16 cellular contexts compared by ENCODE assay signal in the genomic region with DNA sequence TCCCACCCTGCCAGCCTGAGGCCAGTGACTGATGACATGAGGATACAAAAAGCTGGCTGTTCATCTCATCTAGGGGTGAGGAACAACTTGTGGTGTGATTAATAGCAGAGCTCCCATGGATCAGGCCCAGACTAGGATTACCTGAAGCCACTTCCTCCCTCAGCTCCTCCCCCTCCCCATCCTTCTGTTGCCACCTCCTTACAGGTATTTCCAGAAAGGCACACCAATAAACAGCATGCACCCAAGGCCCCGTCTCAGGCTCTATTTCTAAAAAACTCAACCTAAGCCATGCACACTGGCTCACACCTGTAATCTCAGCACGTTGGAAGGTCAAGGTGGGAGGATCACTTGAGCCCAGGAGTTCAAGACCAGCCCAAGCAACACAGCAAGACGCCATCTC. TPM values are rescaled to one million over a fixed set of nuclear protein-coding genes. Genes with fewer than 3 reads are reported as not detected.
DNase-seq lines count a peak whose midpoint lies in the region; ATAC-seq and TF ChIP-seq lines count a peak whose summit lies in the region.
"Had no signal": no experiment of that assay in that cellular context is flagged by ENCODE, and none has a peak within 500 bp of the region (broad histone marks: within the 10 kb centered on the region; RNA-seq: fewer than 3 reads in every experiment).

No MANE protein-coding gene starts in this region.

- H3K4me3 ChIP-seq in GM23338: no peak overlapping the region
- H3K4me3 ChIP-seq in RWPE2 (ENCODE audit: severe bottlenecking): no peak overlapping the region
- no peak overlapping the region for H3K4me3 ChIP-seq in epithelial cell of esophagus (ENCODE audit: low read length)
- H3K4me3 ChIP-seq in psoas muscle: no peak overlapping the region

- no peak overlapping the region for H3K27ac ChIP-seq in GM23338 (ENCODE audit: low read depth)
- peak overlapping the region; percentile 31 for H3K27ac ChIP-seq in RWPE2 (ENCODE audit: poor library complexity, severe bottlenecking)
- H3K27ac ChIP-seq in psoas muscle: no peak overlapping the region

- no peak for ATAC-seq in GM23338
- ATAC-seq in RWPE2 (ENCODE audit: low read depth): 0 out of 3 replicates have a peak, but pooled peaks have one; percentile 35
- ATAC-seq in psoas muscle: no peak

- H3K4me2 ChIP-seq in GM23338: peak overlapping the region; percentile 9; the same call in 1 of the 2 replicates
- H3K4me2 ChIP-seq: SK-N-SH had no signal

- peaks cover 38% of the 10 kb centered on the region for H3K4me1 Mint-ChIP-seq in GM23338
- H3K4me1 Mint-ChIP-seq: CD8-positive, alpha-beta memory T cell had no signal

- H3F3A ChIP-seq in GM23338 (replicated peaks; ENCODE audit: low read depth): no peaks in the 10 kb centered on the region

- no peak overlapping the region for H2AFZ ChIP-seq in GM23338

- H3K27me3 ChIP-seq in GM23338 (ENCODE audit: insufficient read depth): no peaks in the 10 kb centered on the region
- no peaks in the 10 kb centered on the region for H3K27me3 ChIP-seq in RWPE2 (ENCODE audit: insufficient read depth, poor library complexity, severe bottlenecking)
- no peaks in the 10 kb centered on the region for H3K27me3 ChIP-seq in psoas muscle (ENCODE audit: insufficient read depth in 3 of 3, low read length in 2 of 3)

- no peaks in the 10 kb centered on the region; the same call in 2 of the 3 replicates for H3K9me3 Mint-ChIP-seq in GM23338
- H3K9me3 Mint-ChIP-seq: CD8-positive, alpha-beta memory T cell; H9 had no signal

- WGBS in psoas muscle, 3 donors: 86 to 96% (median 87%) methylated on average over 3 of the region's 3 CpGs

- intact Hi-C loops in psoas muscle (cut with DNase I): no loop called here

- no peak overlapping the region for H3K4me3 Mint-ChIP-seq in GM23338
- H3K4me3 Mint-ChIP-seq: CD8-positive, alpha-beta memory T cell; H9 had no signal

- H3K27me3 Mint-ChIP-seq in GM23338 (ENCODE audit: insufficient read depth, low read depth, poor library complexity): peaks cover 8% of the 10 kb centered on the region

- H3K36me3 ChIP-seq in GM23338 (ENCODE audit: insufficient read depth) (no peaks in the 10 kb centered on the region), RWPE2 (ENCODE audit: low read depth) (no peaks in the 10 kb centered on the region), psoas muscle (ENCODE audit: insufficient read depth in 1 of 2, low read depth in 1 of 2) (no peaks in the 10 kb centered on the region)

- H3K4me1 ChIP-seq in GM23338 (ENCODE audit: insufficient read depth) (peaks cover 38% of the 10 kb centered on the region), RWPE2 (ENCODE audit: insufficient read depth, poor library complexity, severe bottlenecking) (peaks cover 8% of the 10 kb centered on the region), psoas muscle (no peaks in the 10 kb centered on the region)

- no peak overlapping the region for H3K27ac Mint-ChIP-seq in GM23338

- H3K36me3 Mint-ChIP-seq in GM23338 (ENCODE audit: low read depth): no peaks in the 10 kb centered on the region; the same call in 2 of the 3 replicates
- H3K36me3 Mint-ChIP-seq: CD8-positive, alpha-beta memory T cell had no signal

- H4K20me1 ChIP-seq in GM23338 (replicated peaks; ENCODE audit: insufficient read depth): no peaks in the 10 kb centered on the region

- H3K9me2 ChIP-seq in GM23338 (ENCODE audit: insufficient read depth): 0 out of 2 replicates have a peak, but pooled peaks cover 4% of the 10 kb centered on the region
- H3K9me2 ChIP-seq: SK-N-SH had no signal

- H3K9me3 ChIP-seq in RWPE2 (ENCODE audit: severe bottlenecking): no peaks in the 10 kb centered on the region
- no peaks in the 10 kb centered on the region for H3K9me3 ChIP-seq in psoas muscle
- H3K9me3 ChIP-seq: SK-N-SH had no signal

- TF ChIP-seq CTCF in GM23338 (conservative IDR thresholded peaks at IDR 0.05; ENCODE audit: low read depth in 2 of 2) (no peak), RWPE2 (IDR thresholded peaks at IDR 0.05; ENCODE audit: poor library complexity, severe bottlenecking) (no peak), epithelial cell of esophagus (IDR thresholded peaks at IDR 0.05; ENCODE audit: insufficient read depth, low read depth, low read length, missing control alignments) (no peak), psoas muscle (IDR thresholded peaks at IDR 0.05) (no peak)

- DNase-seq in GM23338 (ENCODE audit: low spot score) (no peak), RWPE2 (ENCODE audit: low spot score) (no peak), epithelial cell of esophagus (ENCODE audit: low read depth) (peak; percentile 64), mesenteric fat pad (ENCODE audit: low spot score) (peak; percentile 55), psoas muscle (no peak), NCI-H187 treated with DMSO at 0.1 percent for 48 hours (lab: John Stamatoyannopoulos, UW) (no peak)
- DNase-seq in stimulated activated CD4-positive, alpha-beta T cell treated with anti-CD3 and anti-CD28 coated beads, Interleukin-2, amount 100 ng/mL, for 48 hours: no peak
- DNase-seq: AML-193; C1 segment of cervical spinal cord; Calu3; CD8-positive, alpha-beta memory T cell; DMS153; KG1; NCI-H2081 treated with DMSO at 0.1 percent for 48 hours; SK-N-SH had no signal

- H3K79me2 ChIP-seq in GM23338 (replicated peaks; ENCODE audit: insufficient read depth): no peaks in the 10 kb centered on the region

TF ChIP-seq in GM23338, 12 proteins besides CTCF, POLR2A, EP300 and RAD21 (continues in another document):
- TF ChIP-seq EZH2 (IDR thresholded peaks at IDR 0.05; ENCODE audit: low read depth, unreplicated experiment) (no peak), ZNF114 (CRISPR knock-in tag; IDR thresholded peaks at IDR 0.05) (no peak), EZH2phosphoT487 (IDR thresholded peaks at IDR 0.05; ENCODE audit: unreplicated experiment) (no peak), CREB1 (CRISPR knock-in tag; IDR thresholded peaks at IDR 0.05; ENCODE audit: low read depth) (no peak)
- TF ChIP-seq, protein P1, sequence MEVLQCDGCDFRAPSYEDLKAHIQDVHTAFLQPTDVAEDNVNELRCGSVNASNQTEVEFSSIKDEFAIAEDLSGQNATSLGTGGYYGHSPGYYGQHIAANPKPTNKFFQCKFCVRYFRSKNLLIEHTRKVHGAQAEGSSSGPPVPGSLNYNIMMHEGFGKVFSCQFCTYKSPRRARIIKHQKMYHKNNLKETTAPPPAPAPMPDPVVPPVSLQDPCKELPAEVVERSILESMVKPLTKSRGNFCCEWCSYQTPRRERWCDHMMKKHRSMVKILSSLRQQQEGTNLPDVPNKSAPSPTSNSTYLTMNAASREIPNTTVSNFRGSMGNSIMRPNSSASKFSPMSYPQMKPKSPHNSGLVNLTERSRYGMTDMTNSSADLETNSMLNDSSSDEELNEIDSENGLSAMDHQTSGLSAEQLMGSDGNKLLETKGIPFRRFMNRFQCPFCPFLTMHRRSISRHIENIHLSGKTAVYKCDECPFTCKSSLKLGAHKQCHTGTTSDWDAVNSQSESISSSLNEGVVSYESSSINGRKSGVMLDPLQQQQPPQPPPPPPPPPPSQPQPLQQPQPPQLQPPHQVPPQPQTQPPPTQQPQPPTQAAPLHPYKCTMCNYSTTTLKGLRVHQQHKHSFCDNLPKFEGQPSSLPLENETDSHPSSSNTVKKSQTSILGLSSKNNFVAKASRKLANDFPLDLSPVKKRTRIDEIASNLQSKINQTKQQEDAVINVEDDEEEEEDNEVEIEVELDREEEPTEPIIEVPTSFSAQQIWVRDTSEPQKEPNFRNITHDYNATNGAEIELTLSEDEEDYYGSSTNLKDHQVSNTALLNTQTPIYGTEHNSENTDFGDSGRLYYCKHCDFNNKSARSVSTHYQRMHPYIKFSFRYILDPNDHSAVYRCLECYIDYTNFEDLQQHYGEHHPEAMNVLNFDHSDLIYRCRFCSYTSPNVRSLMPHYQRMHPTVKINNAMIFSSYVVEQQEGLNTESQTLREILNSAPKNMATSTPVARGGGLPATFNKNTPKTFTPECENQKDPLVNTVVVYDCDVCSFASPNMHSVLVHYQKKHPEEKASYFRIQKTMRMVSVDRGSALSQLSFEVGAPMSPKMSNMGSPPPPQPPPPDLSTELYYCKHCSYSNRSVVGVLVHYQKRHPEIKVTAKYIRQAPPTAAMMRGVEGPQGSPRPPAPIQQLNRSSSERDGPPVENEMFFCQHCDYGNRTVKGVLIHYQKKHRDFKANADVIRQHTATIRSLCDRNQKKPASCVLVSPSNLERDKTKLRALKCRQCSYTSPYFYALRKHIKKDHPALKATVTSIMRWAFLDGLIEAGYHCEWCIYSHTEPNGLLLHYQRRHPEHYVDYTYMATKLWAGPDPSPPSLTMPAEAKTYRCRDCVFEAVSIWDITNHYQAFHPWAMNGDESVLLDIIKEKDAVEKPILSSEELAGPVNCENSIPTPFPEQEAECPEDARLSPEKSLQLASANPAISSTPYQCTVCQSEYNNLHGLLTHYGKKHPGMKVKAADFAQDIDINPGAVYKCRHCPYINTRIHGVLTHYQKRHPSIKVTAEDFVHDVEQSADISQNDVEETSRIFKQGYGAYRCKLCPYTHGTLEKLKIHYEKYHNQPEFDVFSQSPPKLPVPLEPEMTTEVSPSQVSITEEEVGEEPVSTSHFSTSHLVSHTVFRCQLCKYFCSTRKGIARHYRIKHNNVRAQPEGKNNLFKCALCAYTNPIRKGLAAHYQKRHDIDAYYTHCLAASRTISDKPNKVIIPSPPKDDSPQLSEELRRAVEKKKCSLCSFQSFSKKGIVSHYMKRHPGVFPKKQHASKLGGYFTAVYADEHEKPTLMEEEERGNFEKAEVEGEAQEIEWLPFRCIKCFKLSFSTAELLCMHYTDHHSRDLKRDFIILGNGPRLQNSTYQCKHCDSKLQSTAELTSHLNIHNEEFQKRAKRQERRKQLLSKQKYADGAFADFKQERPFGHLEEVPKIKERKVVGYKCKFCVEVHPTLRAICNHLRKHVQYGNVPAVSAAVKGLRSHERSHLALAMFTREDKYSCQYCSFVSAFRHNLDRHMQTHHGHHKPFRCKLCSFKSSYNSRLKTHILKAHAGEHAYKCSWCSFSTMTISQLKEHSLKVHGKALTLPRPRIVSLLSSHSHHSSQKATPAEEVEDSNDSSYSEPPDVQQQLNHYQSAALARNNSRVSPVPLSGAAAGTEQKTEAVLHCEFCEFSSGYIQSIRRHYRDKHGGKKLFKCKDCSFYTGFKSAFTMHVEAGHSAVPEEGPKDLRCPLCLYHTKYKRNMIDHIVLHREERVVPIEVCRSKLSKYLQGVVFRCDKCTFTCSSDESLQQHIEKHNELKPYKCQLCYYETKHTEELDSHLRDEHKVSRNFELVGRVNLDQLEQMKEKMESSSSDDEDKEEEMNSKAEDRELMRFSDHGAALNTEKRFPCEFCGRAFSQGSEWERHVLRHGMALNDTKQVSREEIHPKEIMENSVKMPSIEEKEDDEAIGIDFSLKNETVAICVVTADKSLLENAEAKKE (CRISPR knock-in tag; IDR thresholded peaks at IDR 0.05): no peak

RNA-seq across cellular contexts. Expression of gene SRGAP3, which starts 54.1 kb away (rescaled TPM):
- 8.6 and 9.4 TPM in 2 replicates for total RNA-seq in GM23338 (2014; rRNA removed; shearing (Covaris generic))
- polyA plus RNA-seq in GM23338 (2016; fragmentation: Nextera tagmentation; extraction: Ambion mirVana) (6.4 and 7.5 TPM in 2 replicates), psoas muscle (1 to 10 TPM in 1 of 3 donors, under 1 TPM in 2; 0.77 to 1.9 (median 0.80) TPM)
- total RNA-seq in mesenteric fat pad (2.7 TPM), psoas muscle (1 to 10 TPM; 1.6 to 7.6 (median 3.2) TPM)

Comparison
In these comparisons a context has a peak if more than half of its experiments do, and no peak if none do; other contexts are left out.
1. DNase-seq: peak in epithelial cell of esophagus (single experiment) and mesenteric fat pad (single experiment); none in GM23338 (single experiment), RWPE2 (single experiment), stimulated activated CD4-positive, alpha-beta T cell treated with anti-CD3 and anti-CD28 coated beads, Interleukin-2, amount 100 ng/mL, for 48 hours (0 of 2), psoas muscle (0 of 2) and NCI-H187 treated with DMSO at 0.1 percent for 48 hours (single experiment).